14 cellular contexts compared by ENCODE assay signal in the genomic region with DNA sequence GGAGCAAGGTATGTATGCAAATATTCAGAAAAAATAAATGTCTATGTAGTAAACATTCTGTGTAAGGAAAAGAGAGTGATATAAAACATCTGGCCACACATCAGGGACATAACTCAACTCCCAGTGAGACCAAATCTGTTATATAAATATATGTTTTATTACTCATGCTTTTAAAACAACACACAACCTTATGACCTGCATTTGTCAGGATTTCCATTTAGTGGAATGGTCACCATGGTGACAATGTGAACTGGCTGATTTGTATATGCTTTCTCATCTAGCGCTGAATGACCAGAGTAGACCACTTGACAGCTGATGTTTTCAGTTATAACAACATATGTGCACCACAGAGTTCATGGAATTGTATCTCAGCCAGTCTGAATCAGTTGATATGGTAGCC.
DNase-seq lines count a peak whose midpoint lies in the region; ATAC-seq and TF ChIP-seq lines count a peak whose summit lies in the region.
"Had no signal": no experiment of that assay in that cellular context is flagged by ENCODE, and none has a peak within 500 bp of the region (broad histone marks: within the 10 kb centered on the region; RNA-seq: fewer than 3 reads in every experiment).

No MANE protein-coding gene starts in this region.

- H3K27ac ChIP-seq in heart right ventricle (no peak overlapping the region), right atrium auricular region (no peak overlapping the region), SJCRH30 (no peak overlapping the region), MM.1S (ENCODE audit: low read length) (no peak overlapping the region), smooth muscle cell (ENCODE audit: low read depth) (no peak overlapping the region)
- H3K27ac ChIP-seq: upper lobe of right lung had no signal

- H3K79me2 ChIP-seq in MM.1S (ENCODE audit: low read length) (no peaks in the 10 kb centered on the region), smooth muscle cell (ENCODE audit: low read depth) (no peaks in the 10 kb centered on the region)

- H4K20me1 ChIP-seq in MM.1S (ENCODE audit: insufficient read depth, low read length) = no peaks in the 10 kb centered on the region
- no peaks in the 10 kb centered on the region for H4K20me1 ChIP-seq in smooth muscle cell (ENCODE audit: low read depth)

- no peak for TF ChIP-seq CTCF in heart right ventricle (IDR thresholded peaks at IDR 0.05)
- TF ChIP-seq CTCF in right atrium auricular region (IDR thresholded peaks at IDR 0.05) = no peak
- TF ChIP-seq CTCF in astrocyte of the cerebellum (IDR thresholded peaks at IDR 0.05; ENCODE audit: low read depth, low read length, missing control alignments) = no peak
- no peak for TF ChIP-seq CTCF in fibroblast of villous mesenchyme (IDR thresholded peaks at IDR 0.05; ENCODE audit: insufficient read depth, low read depth, low read length)
- TF ChIP-seq CTCF in MM.1S (IDR thresholded peaks at IDR 0.05; ENCODE audit: low read length) = no peak
- no peak for TF ChIP-seq CTCF in smooth muscle cell (IDR thresholded peaks at IDR 0.05; ENCODE audit: borderline replicate concordance, insufficient read depth, poor library complexity, severe bottlenecking)

- intact Hi-C loops in heart right ventricle (cut with DNase I) = no loop called here

- H3K9ac ChIP-seq in MM.1S (ENCODE audit: low read length) = no peak overlapping the region
- H3K9ac ChIP-seq in smooth muscle cell (ENCODE audit: low read depth) = no peak overlapping the region

- H3K9me2 ChIP-seq in MM.1S (replicated peaks; ENCODE audit: insufficient read depth, low read length) = no peaks in the 10 kb centered on the region

- H3K4me1 ChIP-seq in heart right ventricle (no peaks in the 10 kb centered on the region), right atrium auricular region (peaks cover 0 to 12% of the 10 kb centered on the region in 2 donors), SJCRH30 (no peaks in the 10 kb centered on the region), MM.1S (ENCODE audit: low read length) (no peaks in the 10 kb centered on the region), smooth muscle cell (ENCODE audit: low read depth) (peaks cover 4% of the 10 kb centered on the region)
- H3K4me1 ChIP-seq: upper lobe of right lung had no signal

- H3K9me3 ChIP-seq in heart right ventricle = peaks cover 0 to 25% (median 0%) of the 10 kb centered on the region in 11 donors
- peaks cover 0 to 11% of the 10 kb centered on the region in 2 donors for H3K9me3 ChIP-seq in right atrium auricular region
- no peaks in the 10 kb centered on the region for H3K9me3 ChIP-seq in SJCRH30 (replicated peaks)
- H3K9me3 ChIP-seq in MM.1S (replicated peaks; ENCODE audit: insufficient read depth, low read length) = no peaks in the 10 kb centered on the region
- no peaks in the 10 kb centered on the region for H3K9me3 ChIP-seq in smooth muscle cell (replicated peaks; ENCODE audit: low read depth)
- H3K9me3 ChIP-seq: ascending aorta, upper lobe of right lung had no signal

- H3K4me2 ChIP-seq in MM.1S (ENCODE audit: low read depth, low read length) = no peak overlapping the region
- no peak overlapping the region for H3K4me2 ChIP-seq in smooth muscle cell

- no peaks in the 10 kb centered on the region for H3K27me3 ChIP-seq in heart right ventricle
- H3K27me3 ChIP-seq in right atrium auricular region = no peaks in the 10 kb centered on the region
- H3K27me3 ChIP-seq in SJCRH30 = no peaks in the 10 kb centered on the region
- H3K27me3 ChIP-seq in MM.1S (replicated peaks; ENCODE audit: insufficient read depth, low read length) = no peaks in the 10 kb centered on the region
- H3K27me3 ChIP-seq in smooth muscle cell (ENCODE audit: low read depth) = no peaks in the 10 kb centered on the region
- H3K27me3 ChIP-seq: ascending aorta had no signal

- in situ Hi-C loops in astrocyte of the cerebellum (cut with HindIII; ENCODE audit: low sequenced_read_pairs) = no loop called here

- no peak overlapping the region for H3K4me3 ChIP-seq in heart right ventricle
- H3K4me3 ChIP-seq in right atrium auricular region = no peak overlapping the region
- H3K4me3 ChIP-seq in astrocyte of the cerebellum (ENCODE audit: low read depth, low read length) = no peak overlapping the region
- no peak overlapping the region for H3K4me3 ChIP-seq in fibroblast of villous mesenchyme (ENCODE audit: low read depth, low read length)
- no peak overlapping the region for H3K4me3 ChIP-seq in SJCRH30
- no peak overlapping the region for H3K4me3 ChIP-seq in MM.1S (ENCODE audit: low read length)
- H3K4me3 ChIP-seq in smooth muscle cell = no peak overlapping the region
- H3K4me3 ChIP-seq: ascending aorta, upper lobe of right lung had no signal

- H3F3A ChIP-seq in MM.1S (ENCODE audit: insufficient read depth, low read length) (no peaks in the 10 kb centered on the region), smooth muscle cell (ENCODE audit: low read depth) (no peaks in the 10 kb centered on the region)

- H2AFZ ChIP-seq in MM.1S (ENCODE audit: low read length) (no peak overlapping the region), smooth muscle cell (ENCODE audit: low read depth) (no peak overlapping the region)

- no peaks in the 10 kb centered on the region for H3K36me3 ChIP-seq in heart right ventricle
- H3K36me3 ChIP-seq in right atrium auricular region = no peaks in the 10 kb centered on the region
- H3K36me3 ChIP-seq in SJCRH30 = no peaks in the 10 kb centered on the region
- H3K36me3 ChIP-seq in MM.1S (replicated peaks; ENCODE audit: insufficient read depth, low read length) = no peaks in the 10 kb centered on the region
- no peaks in the 10 kb centered on the region for H3K36me3 ChIP-seq in smooth muscle cell (ENCODE audit: low read depth)
- H3K36me3 ChIP-seq: ascending aorta, upper lobe of right lung had no signal

- peak in 5 of 8 donors; percentile 23 to 69 (median 39) for ATAC-seq in heart right ventricle
- ATAC-seq: upper lobe of right lung had no signal

- peak in 1 of 2 donors; percentile 11 for DNase-seq in heart right ventricle
- DNase-seq in right atrium auricular region (ENCODE audit: low spot score) = no peak
- DNase-seq in astrocyte of the cerebellum (ENCODE audit: low read depth) = peak; percentile 79
- peak; percentile 91 for DNase-seq in fibroblast of villous mesenchyme (ENCODE audit: low read depth)
- no peak for DNase-seq in SJCRH30
- no peak for DNase-seq in MM.1S
- DNase-seq in RPMI8226 = no peak
- DNase-seq in smooth muscle cell (lab: John Stamatoyannopoulos, UW; ENCODE audit: unreplicated experiment) = no peak
- DNase-seq: activated CD4-positive, alpha-beta T cell treated with anti-CD3 and anti-CD28 coated beads, Interleukin-2, amount 10 ng/mL, durations not matched to agents 24 days and 14 days; NCI-H2081 treated with DMSO at 0.1 percent for 48 hours; posterior cingulate gyrus; stimulated activated CD4-positive, alpha-beta T cell treated with anti-CD3 and anti-CD28 coated beads, Interleukin-2, amount 100 ng/mL, for 24 hours; upper lobe of right lung had no signal

- WGBS in heart right ventricle, 2 donors = 33 to 43% methylated on average over 1 of the region's 1 CpG
- 77% methylated on average over 1 of the region's 1 CpG for WGBS in smooth muscle cell (ENCODE audit: low lambda C conversion rate)

Comparison
In these comparisons a context has a peak if more than half of its experiments do, and no peak if none do; other contexts are left out.
1. DNase-seq: peak in astrocyte of the cerebellum (single experiment) and fibroblast of villous mesenchyme (single experiment); none in right atrium auricular region (single experiment), SJCRH30 (0 of 2), MM.1S (single experiment), RPMI8226 (single experiment) and smooth muscle cell (single experiment).